Comparison of ENCODE assay signal across 1 cellular context in genomic region chr20:12748359-12748994, GRCh38.
TF ChIP-seq lines count a peak whose summit lies in the region.

No MANE protein-coding gene starts in this region.

TF ChIP-seq in H1, 55 proteins besides CTCF, POLR2A, EP300 and RAD21 (continued from another document):
- TF ChIP-seq CHD7 (IDR thresholded peaks at IDR 0.05; ENCODE audit: insufficient replicate concordance, low read length) (no peak), TBP (IDR thresholded peaks at IDR 0.05; ENCODE audit: low read depth, low read length) (no peak), ASH2L (IDR thresholded peaks at IDR 0.05; ENCODE audit: low read length) (no peak), TCF12 (IDR thresholded peaks at IDR 0.05; ENCODE audit: low read depth, low read length) (no peak), HDAC6 (IDR thresholded peaks at IDR 0.05; ENCODE audit: low read depth, low read length) (no peak), YY1 (IDR thresholded peaks at IDR 0.05; ENCODE audit: low read depth, low read length) (no peak), SIX5 (IDR thresholded peaks at IDR 0.05; ENCODE audit: low read depth, low read length) (no peak), CBX5 (IDR thresholded peaks at IDR 0.05; ENCODE audit: low read depth, low read length) (no peak), ZNF274 (IDR thresholded peaks at IDR 0.05; ENCODE audit: borderline replicate concordance, extremely low read depth, low read length) (no peak), KDM5A (IDR thresholded peaks at IDR 0.05; ENCODE audit: low read length) (no peak)
